ENCODE assay signal across 26 cellular contexts in genomic region chr17:73412914-73413313, GRCh38.
"Had no signal": no experiment of that assay in that cellular context is flagged by ENCODE, and none has a peak within 500 bp of the region (broad histone marks: within the 10 kb centered on the region; RNA-seq: fewer than 3 reads in every experiment).

No MANE protein-coding gene starts in this region.

- H3K9me3 ChIP-seq: ovary, prostate gland, tibial nerve, uterus had no signal

- DNase-seq: hippocampal formation; kidney glomerular epithelial cell; left cardiac atrium; mesendoderm; naive B cell; natural killer cell; nephron progenitor cell; ovary; retina; small intestine; stimulated activated CD4-positive, alpha-beta T cell treated with anti-CD3 and anti-CD28 coated beads, Interleukin-1b, Interleukin-23, amount 100 ng/mL, for 48 hours; stimulated activated CD4-positive, alpha-beta T cell treated with anti-CD3 and anti-CD28 coated beads, Interleukin-2, amount 100 ng/mL, for 48 hours; stimulated activated CD4-positive, alpha-beta T cell treated with anti-CD3 and anti-CD28 coated beads, Interleukin-4, amount 100 ng/mL, for 4 hours; stimulated activated CD8-positive, alpha-beta memory T cell treated with anti-CD3 and anti-CD28 coated beads, Interleukin-4, amount 100 ng/mL, for 48 hours; stimulated activated naive CD4-positive, alpha-beta T cell treated with Interleukin-2 at 50 U/mL for 16 hours; stimulated activated naive CD8-positive, alpha-beta T cell treated with anti-CD3 and anti-CD28 coated beads, Interleukin-15, amount 100 ng/mL, for 72 hours; substantia nigra; uterus had no signal

- H3K36me3 ChIP-seq: neural progenitor cell, ovary, prostate gland, uterus had no signal

- H3K4me1 ChIP-seq: prostate gland had no signal

- H3K27me3 ChIP-seq: neural progenitor cell, ovary, tibial nerve, uterus had no signal

- H3K4me3 ChIP-seq: lung, neural progenitor cell, ovary, prostate gland, tibial nerve, uterus had no signal

- ATAC-seq: left cardiac atrium; left lobe of liver; natural killer cell; right cardiac atrium; sciatic nerve; stimulated activated memory B cell treated with anti-CD40 and anti-IgM and Interleukin-4, amounts not matched to agents 10 μg/mL and 1 μg/mL and 100 μg/mL, for 72 hours; stimulated activated naive CD8-positive, alpha-beta T cell treated with anti-CD3 and anti-CD28 coated beads, Interleukin-15, amount 100 ng/mL, for 72 hours had no signal

- H3K27ac ChIP-seq: neural progenitor cell, ovary, prostate gland, tibial nerve, uterus had no signal
